In genomic region chr1:94049791-94050190, GRCh38 we compare ENCODE assay signal across 1 cellular context.
TF ChIP-seq lines count a peak whose summit lies in the region.

No MANE protein-coding gene starts in this region.

TF ChIP-seq in H1, 55 proteins besides CTCF, POLR2A, EP300 and RAD21 (continued from another document):
- TF ChIP-seq CHD7 (IDR thresholded peaks at IDR 0.05; ENCODE audit: insufficient replicate concordance, low read length), result no peak
- TF ChIP-seq ASH2L (IDR thresholded peaks at IDR 0.05; ENCODE audit: low read length), result no peak
